In genomic region chr3:45544719-45545296, GRCh38 we compare ENCODE assay signal across 10 cellular contexts. TPM values are rescaled to one million over a fixed set of nuclear protein-coding genes. Genes with fewer than 3 reads are reported as not detected.
DNase-seq lines count a peak whose midpoint lies in the region; TF ChIP-seq lines count a peak whose summit lies in the region.
"Had no signal": no experiment of that assay in that cellular context is flagged by ENCODE, and none has a peak within 500 bp of the region (broad histone marks: within the 10 kb centered on the region; RNA-seq: fewer than 3 reads in every experiment).

No MANE protein-coding gene starts in this region.

- POLR2A ChIA-PET in AG04450 (lab: Yijun Ruan, JAX), result no interaction called here

- DNase-seq in AG04450 (ENCODE audit: low read depth, low spot score) (no peak), LNCaP clone FGC (ENCODE audit: low read depth) (no peak), dorsolateral prefrontal cortex (no peak), SJCRH30 (no peak), A172 (ENCODE audit: low spot score) (no peak), NCI-H2171 treated with DMSO at 0.1 percent for 48 hours (lab: John Stamatoyannopoulos, UW) (no peak), C1 segment of cervical spinal cord (lab: John Stamatoyannopoulos, UW) (no peak)
- DNase-seq: Kasumi-1, NCI-H2227 treated with DMSO at 0.1 percent for 48 hours had no signal

- 92 to 95% methylated on average over 6 to 7 of the region's 8 CpGs for WGBS in mesodermal cell (ENCODE audit: insufficient coverage in 2 of 2), 2 experiments

- H3K4me1 ChIP-seq in mesodermal cell (ENCODE audit: control insufficient read depth, insufficient read depth, low read length, poor library complexity, severe bottlenecking) (peaks cover 19% of the 10 kb centered on the region), SJCRH30 (peaks cover 41% of the 10 kb centered on the region)

- intact Hi-C loops in dorsolateral prefrontal cortex (cut with DNase I), result loop anchor here (1.0 to 2.0 kb wide), 3 partner anchors 34 to 38 kb away; no protein-coding TSS in a partner anchor

- H3K9me3 ChIP-seq in AG04450 (ENCODE audit: control insufficient read depth, insufficient read depth, low read length) (no peaks in the 10 kb centered on the region), mesodermal cell (ENCODE audit: control insufficient read depth, low read length) (no peaks in the 10 kb centered on the region), SJCRH30 (replicated peaks) (no peaks in the 10 kb centered on the region)

- H3K27ac ChIP-seq in AG04450 (ENCODE audit: low read depth, low read length) (no peak overlapping the region), dorsolateral prefrontal cortex (peak overlapping the region; percentile 8 to 99 (median 93)), mesodermal cell (ENCODE audit: low read depth, low read length, severe bottlenecking) (peak overlapping the region; percentile 64), SJCRH30 (no peak overlapping the region)

- CTCF ChIA-PET in AG04450 (lab: Charles Lee), result interaction anchor here (1.0 to 1.7 kb wide), 3 partner anchors 13 to 144 kb away, joined by 3 to 4 read pairs (median 3); partner anchors contain the start of gene SACM1L

- H3K4me3 ChIP-seq in AG04450 (ENCODE audit: low read depth, low read length) (no peak overlapping the region), LNCaP clone FGC (ENCODE audit: low read depth, low read length) (no peak overlapping the region), dorsolateral prefrontal cortex (no peak overlapping the region), mesodermal cell (ENCODE audit: extremely low read depth, insufficient read depth, low read length, poor library complexity, severe bottlenecking) (no peak overlapping the region), SJCRH30 (no peak overlapping the region)

- peak; percentile 24; the same call in 1 of the 2 replicates for TF ChIP-seq CTCF in AG04450 (IDR thresholded peaks at IDR 0.05; ENCODE audit: low read depth, low read length)
- 0 out of 2 replicates have a peak, but pooled peaks have one; percentile 4 for TF ChIP-seq CTCF in LNCaP clone FGC (IDR thresholded peaks at IDR 0.05; ENCODE audit: control insufficient read depth, extremely low read depth, insufficient read depth)
- peak in 7 of 56 donors; percentile 6 to 20 (median 13) for TF ChIP-seq CTCF in dorsolateral prefrontal cortex (IDR thresholded peaks at IDR 0.05 in 54 of 56, conservative IDR thresholded peaks at IDR 0.05 in 2 of 56; ENCODE audit: low read depth in 1 of 56, partially characterized antibody in 56 of 56)

- H3K27me3 ChIP-seq in AG04450 (ENCODE audit: control insufficient read depth, insufficient read depth, low read length) (no peaks in the 10 kb centered on the region), dorsolateral prefrontal cortex (no peaks in the 10 kb centered on the region), SJCRH30 (no peaks in the 10 kb centered on the region)

- H3K36me3 ChIP-seq in mesodermal cell (ENCODE audit: control insufficient read depth, insufficient read depth, low read length) (peaks cover 23% of the 10 kb centered on the region), SJCRH30 (no peaks in the 10 kb centered on the region)

RNA-seq across cellular contexts. Expression of gene LIMD1, which starts 49.7 kb away (rescaled TPM):
- 20.7 and 24.3 TPM in 2 replicates for polyA plus RNA-seq in AG04450 (2011; rRNA removed)
- 62.8 and 81.7 TPM in 2 replicates for polyA minus RNA-seq in AG04450 (2011; rRNA and poly(A)+ RNA removed)
- 10 to 100 TPM in 48 of 120 experiments, 1 to 10 TPM in 72; 4.4 to 23.9 (median 9.4) TPM for total RNA-seq in dorsolateral prefrontal cortex
- polyA plus RNA-seq in mesodermal cell (2013, experiment 1 of 2), result 14.0 TPM
- 8.5 TPM for polyA plus RNA-seq in mesodermal cell (2013, experiment 2 of 2)
- 25.0 and 28.0 TPM in 2 replicates for total RNA-seq in SJCRH30 (2014; rRNA removed; shearing (Covaris generic))
- 8.7 TPM in 2 replicates for total RNA-seq in A172 (2014; rRNA removed; shearing (Covaris generic))

Comparison
In these comparisons a context has a peak if more than half of its experiments do, and no peak if none do; other contexts are left out.
1. H3K27ac ChIP-seq: peak in dorsolateral prefrontal cortex (59 of 59) and mesodermal cell (single experiment); none in AG04450 (single experiment) and SJCRH30 (single experiment).